8 cellular contexts compared by ENCODE assay signal in genomic region chr4:176320340-176320975, GRCh38.
DNase-seq lines count a peak whose midpoint lies in the region; ATAC-seq and TF ChIP-seq lines count a peak whose summit lies in the region.

No MANE protein-coding gene starts in this region.

- ATAC-seq in GM18505 (IDR thresholded peaks at IDR 0.05; ENCODE audit: unreplicated experiment) = peak; percentile 77
- ATAC-seq in HG02970 (IDR thresholded peaks at IDR 0.05; ENCODE audit: low FRiP score, unreplicated experiment) = peak; percentile 82

- TF ChIP-seq CTCF in 22Rv1 (IDR thresholded peaks at IDR 0.05) = no peak
- TF ChIP-seq CTCF in choroid plexus epithelial cell (conservative IDR thresholded peaks at IDR 0.05; ENCODE audit: low read depth, low read length) = no peak

- H3K27ac ChIP-seq in 22Rv1 = peak overlapping the region; percentile 97

- DNase-seq in NCI-H2171 (lab: John Stamatoyannopoulos, UW) (peak; percentile 46), choroid plexus epithelial cell (ENCODE audit: low read depth) (peak; percentile 89), left kidney (ENCODE audit: low read depth, low spot score) (peak; percentile 94)
- DNase-seq in activated CD4-positive, alpha-beta T cell treated with anti-CD3 and anti-CD28 coated beads for 24 hours (ENCODE audit: low read depth in 2 of 2) = peak; percentile 76 to 80
- DNase-seq in stimulated activated CD4-positive, alpha-beta T cell treated with anti-CD3 and anti-CD28 coated beads, Interleukin-1b, Interleukin-23, amount 100 ng/mL, for 4 hours (ENCODE audit: low read depth in 2 of 2) = peak; percentile 77 to 81

- H3K4me3 ChIP-seq in choroid plexus epithelial cell (ENCODE audit: low read depth, low read length) = peak overlapping the region; percentile 94

- peak; percentile 13 for TF ChIP-seq POLR2A in GM18505 (IDR thresholded peaks at IDR 0.05; ENCODE audit: borderline replicate concordance, extremely low read depth, insufficient read depth, insufficient read length)

Comparison
In these comparisons a context has a peak if more than half of its experiments do, and no peak if none do; other contexts are left out.
1. Peak in every context shown above with its lines: DNase-seq, ATAC-seq, H3K4me3 ChIP-seq and H3K27ac ChIP-seq.